Comparison of ENCODE assay signal across 2 cellular contexts in genomic region chr2:180191352-180192124, GRCh38.
TF ChIP-seq lines count a peak whose summit lies in the region.

No MANE protein-coding gene starts in this region.

TF ChIP-seq in IMR-90, 13 proteins besides CTCF, POLR2A, EP300 and RAD21 (continued from another document):
- TF ChIP-seq MAFK (IDR thresholded peaks at IDR 0.05; ENCODE audit: low read depth, low read length) = peak; percentile 70
- TF ChIP-seq USF2 (IDR thresholded peaks at IDR 0.05; ENCODE audit: low read depth, low read length) = peak; percentile 14; the same call in 1 of the 2 replicates

TF ChIP-seq in H1, 55 proteins besides CTCF, POLR2A, EP300 and RAD21:
- TF ChIP-seq CHD7 (IDR thresholded peaks at IDR 0.05; ENCODE audit: insufficient replicate concordance, low read length) (no peak), ATF2 (IDR thresholded peaks at IDR 0.05; ENCODE audit: low read length) (no peak), SIRT6 (IDR thresholded peaks at IDR 0.05; ENCODE audit: low read length) (no peak), NRF1 (IDR thresholded peaks at IDR 0.05; ENCODE audit: low read depth, low read length) (no peak), CHD2 (IDR thresholded peaks at IDR 0.05; ENCODE audit: low read length) (no peak), POLR2AphosphoS5 (IDR thresholded peaks at IDR 0.05; ENCODE audit: low read depth, low read length) (no peak), PHF8 (conservative IDR thresholded peaks at IDR 0.05; ENCODE audit: low read depth, low read length) (no peak), CBX5 (IDR thresholded peaks at IDR 0.05; ENCODE audit: low read depth, low read length) (no peak), EGR1 (IDR thresholded peaks at IDR 0.05; ENCODE audit: borderline replicate concordance, low read depth, low read length) (no peak), MAX (IDR thresholded peaks at IDR 0.05) (no peak), FOSL1 (IDR thresholded peaks at IDR 0.05; ENCODE audit: insufficient read depth, low read depth, low read length) (no peak), CHD1 (IDR thresholded peaks at IDR 0.05; ENCODE audit: low read depth, low read length) (no peak), SUZ12 (IDR thresholded peaks at IDR 0.05; ENCODE audit: low read length) (no peak), ZNF274 (IDR thresholded peaks at IDR 0.05; ENCODE audit: borderline replicate concordance, extremely low read depth, low read length) (no peak), KDM4A (IDR thresholded peaks at IDR 0.05; ENCODE audit: low read depth, low read length, severe bottlenecking) (no peak), KDM1A (IDR thresholded peaks at IDR 0.05; ENCODE audit: borderline replicate concordance, low read length) (no peak)
